ENCODE assay signal across 18 cellular contexts in genomic region chr13:67013709-67014108, GRCh38.
"Had no signal": no experiment of that assay in that cellular context is flagged by ENCODE, and none has a peak within 500 bp of the region (broad histone marks: within the 10 kb centered on the region; RNA-seq: fewer than 3 reads in every experiment).

No MANE protein-coding gene starts in this region.

- DNase-seq: cortex of kidney; effector CD4-positive, alpha-beta T cell; head of caudate nucleus; kidney; mesenchymal stem cell; mucosa of descending colon; naive B cell; stimulated activated CD4-positive, alpha-beta T cell treated with anti-CD3 and anti-CD28 coated beads, Interleukin-12 subunit alpha, Interleukin-12 subunit beta, amount 100 ng/mL, for 4 hours; stimulated activated CD4-positive, alpha-beta T cell treated with anti-CD3 and anti-CD28 coated beads, Interleukin-1b, Interleukin-23, amount 100 ng/mL, for 48 hours; stimulated activated CD4-positive, alpha-beta T cell treated with anti-CD3 and anti-CD28 coated beads, Interleukin-4, amount 100 ng/mL, for 1 hour; stimulated activated CD8-positive, alpha-beta memory T cell treated with anti-CD3 and anti-CD28 coated beads, Interleukin-4, amount 100 ng/mL, for 48 hours; stimulated activated naive CD4-positive, alpha-beta T cell; stimulated activated naive CD8-positive, alpha-beta T cell treated with anti-CD3 and anti-CD28 coated beads, Interleukin-15, amount 100 ng/mL, for 72 hours; thyroid gland; trophoblast cell had no signal

- ATAC-seq: left lobe of liver; mucosa of descending colon; natural killer cell treated with Interleukin-12 subunit alpha and Interleukin-12 subunit beta and Interleukin-15 and Interleukin-18, amount 100 ng/mL, for 72 hours; sciatic nerve; stimulated activated naive CD8-positive, alpha-beta T cell treated with anti-CD3 and anti-CD28 coated beads, Interleukin-15, amount 100 ng/mL, for 72 hours had no signal
